ENCODE assay signal across 15 cellular contexts in genomic region chr5:171981847-171982246, GRCh38. TPM values are rescaled to one million over a fixed set of nuclear protein-coding genes. Genes with fewer than 3 reads are reported as not detected.
DNase-seq lines count a peak whose midpoint lies in the region; ATAC-seq and TF ChIP-seq lines count a peak whose summit lies in the region.
"Had no signal": no experiment of that assay in that cellular context is flagged by ENCODE, and none has a peak within 500 bp of the region (broad histone marks: within the 10 kb centered on the region; RNA-seq: fewer than 3 reads in every experiment).

No MANE protein-coding gene starts in this region.

- intact Hi-C loops in sigmoid colon (cut with DNase I), result no loop called here

- H3K4me2 ChIP-seq in GM23338, result peak overlapping the region; percentile 64

- CTCF ChIA-PET in WTC11 (lab: Charles Lee), result interaction anchor here (1.6 kb wide), 1 partner anchor 70 kb away, joined by 5 read pairs; no protein-coding TSS in a partner anchor

- H3K4me3 ChIP-seq in GM23338 (no peak overlapping the region), iPS-18a (ENCODE audit: low read length) (peak overlapping the region; percentile 34), sigmoid colon (no peak overlapping the region)
- H3K4me3 ChIP-seq: K562 had no signal

- TF ChIP-seq EP300 in sigmoid colon (IDR thresholded peaks at IDR 0.05), result no peak

- peaks cover 98% of the 10 kb centered on the region for H3K79me2 ChIP-seq in GM23338 (replicated peaks; ENCODE audit: insufficient read depth)

- H3K4me1 Mint-ChIP-seq in GM23338, result peaks cover 64% of the 10 kb centered on the region
- peaks cover 79% of the 10 kb centered on the region for H3K4me1 Mint-ChIP-seq in WTC11
- peaks cover 58% of the 10 kb centered on the region for H3K4me1 Mint-ChIP-seq in stimulated activated effector memory CD8-positive, alpha-beta T cell treated with anti-CD3 and anti-CD28 coated beads, Interleukin-12 subunit alpha, Interleukin-12 subunit beta, amount 100 ng/mL, for 72 hours

- H3K27me3 ChIP-seq in GM23338 (ENCODE audit: insufficient read depth), result no peaks in the 10 kb centered on the region
- no peaks in the 10 kb centered on the region for H3K27me3 ChIP-seq in iPS-18a (ENCODE audit: control insufficient read depth, insufficient read depth, low read length)
- H3K27me3 ChIP-seq in sigmoid colon, result no peaks in the 10 kb centered on the region
- H3K27me3 ChIP-seq: BE2C had no signal

- WGBS in sigmoid colon, 2 donors, result 94% methylated on average over 2 of the region's 2 CpGs

- H3K27ac Mint-ChIP-seq in GM23338, result peak overlapping the region; percentile 75
- H3K27ac Mint-ChIP-seq in WTC11, result peak overlapping the region; percentile 81
- H3K27ac Mint-ChIP-seq in stimulated activated effector memory CD8-positive, alpha-beta T cell treated with anti-CD3 and anti-CD28 coated beads, Interleukin-12 subunit alpha, Interleukin-12 subunit beta, amount 100 ng/mL, for 72 hours, result peak overlapping the region; percentile 63

- H3K4me3 Mint-ChIP-seq in GM23338, result peak overlapping the region; percentile 49; the same call in 1 of the 3 replicates
- H3K4me3 Mint-ChIP-seq in WTC11, result no peak overlapping the region
- H3K4me3 Mint-ChIP-seq in stimulated activated effector memory CD8-positive, alpha-beta T cell treated with anti-CD3 and anti-CD28 coated beads, Interleukin-12 subunit alpha, Interleukin-12 subunit beta, amount 100 ng/mL, for 72 hours, result no peak overlapping the region
- H3K4me3 Mint-ChIP-seq: CD4-positive, alpha-beta memory T cell had no signal

- peaks cover 74% of the 10 kb centered on the region for H3K4me1 ChIP-seq in GM23338 (ENCODE audit: insufficient read depth)
- H3K4me1 ChIP-seq in iPS-18a (ENCODE audit: control insufficient read depth, low read depth, low read length), result peaks cover 61% of the 10 kb centered on the region
- peaks cover 0 to 11% (median 10%) of the 10 kb centered on the region in 4 donors for H3K4me1 ChIP-seq in sigmoid colon
- H3K4me1 ChIP-seq: BE2C had no signal

- no peaks in the 10 kb centered on the region for H3K36me3 ChIP-seq in GM23338 (ENCODE audit: insufficient read depth)
- H3K36me3 ChIP-seq in iPS-18a (ENCODE audit: control insufficient read depth, low read depth, low read length), result no peaks in the 10 kb centered on the region
- H3K36me3 ChIP-seq in sigmoid colon, result no peaks in the 10 kb centered on the region

- H3K27ac ChIP-seq in GM23338 (ENCODE audit: low read depth) (peak overlapping the region; percentile 95), iPS-18a (ENCODE audit: low read length) (no peak overlapping the region), sigmoid colon (no peak overlapping the region)
- H3K27ac ChIP-seq: C4-2B had no signal

- H3K27me3 Mint-ChIP-seq in GM23338 (ENCODE audit: insufficient read depth, low read depth, poor library complexity), result peaks cover 5% of the 10 kb centered on the region
- H3K27me3 Mint-ChIP-seq in WTC11 (ENCODE audit: low read depth), result no peaks in the 10 kb centered on the region
- H3K27me3 Mint-ChIP-seq: CD4-positive, alpha-beta memory T cell had no signal

- no peak for DNase-seq in GM23338 (ENCODE audit: low spot score)
- no peak for DNase-seq in WTC11 (ENCODE audit: low spot score)
- DNase-seq in stimulated activated effector memory CD8-positive, alpha-beta T cell treated with anti-CD3 and anti-CD28 coated beads, Interleukin-12 subunit alpha, Interleukin-12 subunit beta, amount 100 ng/mL, for 72 hours (ENCODE audit: low spot score in 2 of 2), result no peak
- DNase-seq in NCI-H1092 (lab: John Stamatoyannopoulos, UW), result no peak
- no peak for DNase-seq in sigmoid colon
- DNase-seq: BE2C; CD4-positive, alpha-beta memory T cell; DMS153; DMS79 treated with DMSO at 0.1 percent for 48 hours; EL had no signal

- TF ChIP-seq CTCF in GM23338 (conservative IDR thresholded peaks at IDR 0.05; ENCODE audit: low read depth in 2 of 2) (no peak), WTC11 (IDR thresholded peaks at IDR 0.05) (no peak), sigmoid colon (IDR thresholded peaks at IDR 0.05) (no peak)

- peaks cover 27% of the 10 kb centered on the region for H3K9me3 Mint-ChIP-seq in GM23338
- peaks cover 10% of the 10 kb centered on the region for H3K9me3 Mint-ChIP-seq in WTC11
- H3K9me3 Mint-ChIP-seq in stimulated activated effector memory CD8-positive, alpha-beta T cell treated with anti-CD3 and anti-CD28 coated beads, Interleukin-12 subunit alpha, Interleukin-12 subunit beta, amount 100 ng/mL, for 72 hours, result peaks cover 3% of the 10 kb centered on the region

- ATAC-seq in GM23338, result no peak
- no peak for ATAC-seq in WTC11
- no peak for ATAC-seq in stimulated activated effector memory CD8-positive, alpha-beta T cell treated with anti-CD3 and anti-CD28 coated beads, Interleukin-12 subunit alpha, Interleukin-12 subunit beta, amount 100 ng/mL, for 72 hours
- no peak for ATAC-seq in HG03469 (IDR thresholded peaks at IDR 0.05; ENCODE audit: unreplicated experiment)
- no peak for ATAC-seq in SK-N-SH treated with all-trans-retinoic acid at 6 μM for 48 hours
- ATAC-seq: K562 had no signal

- POLR2A ChIA-PET in WTC11 (lab: Charles Lee), result no interaction called here

- H3K9me3 ChIP-seq in iPS-18a (ENCODE audit: control insufficient read depth, low read depth, low read length) (no peaks in the 10 kb centered on the region), sigmoid colon (peaks cover 0 to 6% (median 3%) of the 10 kb centered on the region in 4 donors)
- H3K9me3 ChIP-seq: BE2C had no signal

- H3F3A ChIP-seq in GM23338 (replicated peaks; ENCODE audit: low read depth), result no peaks in the 10 kb centered on the region; the same call in 1 of the 2 replicates

- no peak overlapping the region for H3K9ac ChIP-seq in iPS-18a (ENCODE audit: low read length)

- no peak overlapping the region for H2AFZ ChIP-seq in GM23338

- TF ChIP-seq POLR2A in sigmoid colon (IDR thresholded peaks at IDR 0.05), result no peak

- H4K20me1 ChIP-seq in GM23338 (replicated peaks; ENCODE audit: insufficient read depth), result peaks cover 21% of the 10 kb centered on the region

- H3K36me3 Mint-ChIP-seq in GM23338 (ENCODE audit: low read depth) (peaks cover 36% of the 10 kb centered on the region), WTC11 (peaks cover 15% of the 10 kb centered on the region)
- H3K36me3 Mint-ChIP-seq in stimulated activated effector memory CD8-positive, alpha-beta T cell treated with anti-CD3 and anti-CD28 coated beads, Interleukin-12 subunit alpha, Interleukin-12 subunit beta, amount 100 ng/mL, for 72 hours, result peaks cover 11% of the 10 kb centered on the region

- no peaks in the 10 kb centered on the region for H3K9me2 ChIP-seq in GM23338 (ENCODE audit: insufficient read depth)

TF ChIP-seq in GM23338, 12 proteins besides CTCF, POLR2A, EP300 and RAD21 (continues in another document):
- TF ChIP-seq ETS1 (IDR thresholded peaks at IDR 0.05) (no peak), JUNB (IDR thresholded peaks at IDR 0.05; ENCODE audit: unreplicated experiment) (no peak), ZNF114 (CRISPR knock-in tag; IDR thresholded peaks at IDR 0.05) (no peak), EZH2phosphoT487 (IDR thresholded peaks at IDR 0.05; ENCODE audit: unreplicated experiment) (no peak)

TF ChIP-seq in WTC11, 78 proteins besides CTCF, POLR2A, EP300 and RAD21:
- TF ChIP-seq ATF3 (CRISPR knock-in tag; conservative IDR thresholded peaks at IDR 0.05) (no peak), SMAD3 (CRISPR knock-in tag; IDR thresholded peaks at IDR 0.05; ENCODE audit: borderline replicate concordance) (no peak)

TF ChIP-seq in SK-N-SH treated with all-trans-retinoic acid at 6 μM for 48 hours, 23 proteins besides CTCF, POLR2A, EP300 and RAD21:
- no peak for TF ChIP-seq CSRNP3 (CRISPR knock-in tag; IDR thresholded peaks at IDR 0.05)
- no peak for TF ChIP-seq TOX (CRISPR knock-in tag; IDR thresholded peaks at IDR 0.05; ENCODE audit: borderline replicate concordance)
- TF ChIP-seq ZNF8 (CRISPR knock-in tag; IDR thresholded peaks at IDR 0.05), result no peak

RNA-seq across cellular contexts. Expression of gene FBXW11, which starts 24.6 kb away (rescaled TPM):
- total RNA-seq in GM23338 (2014; rRNA removed; shearing (Covaris generic)), result 88.0 and 102 TPM in 2 replicates
- polyA plus RNA-seq in GM23338 (2016; fragmentation: Nextera tagmentation; extraction: Ambion mirVana), result 45.0 and 49.1 TPM in 2 replicates
- total RNA-seq in WTC11 (2021), result 48.4 to 52.2 TPM (median 51.2 TPM) in 3 replicates
- total RNA-seq in sigmoid colon, result 10 to 100 TPM; 42.9 to 67.1 (median 49.4) TPM
- polyA plus RNA-seq in sigmoid colon, result 10 to 100 TPM; 14.4 to 19.9 (median 15.6) TPM
